In the genomic region with DNA sequence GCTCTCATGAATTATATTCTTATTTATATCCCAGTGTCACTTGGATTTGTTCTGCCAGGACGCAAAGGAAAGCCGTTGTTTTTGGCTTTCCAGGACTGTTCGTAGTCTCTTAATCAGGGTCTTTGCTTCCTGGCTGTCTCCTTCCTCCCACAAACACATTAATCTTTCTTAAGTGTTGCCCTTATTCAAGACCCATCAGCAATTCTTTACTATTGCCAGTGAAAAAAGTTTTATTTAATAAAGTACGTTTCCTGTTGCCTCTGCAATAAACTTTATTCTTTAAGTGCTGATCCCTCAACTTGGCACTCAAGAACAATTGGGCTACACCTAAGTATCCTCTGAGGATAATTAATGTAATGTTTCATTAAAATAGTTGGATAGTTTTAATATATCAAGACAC, we compare ENCODE assay signal across 35 cellular contexts.
DNase-seq lines count a peak whose midpoint lies in the region; ATAC-seq and TF ChIP-seq lines count a peak whose summit lies in the region.
"Had no signal": no experiment of that assay in that cellular context is flagged by ENCODE, and none has a peak within 500 bp of the region (broad histone marks: within the 10 kb centered on the region; RNA-seq: fewer than 3 reads in every experiment).

No MANE protein-coding gene starts in this region.

- H3K9ac ChIP-seq in SK-N-MC (ENCODE audit: insufficient read length) (no peak overlapping the region), trophoblast cell (ENCODE audit: low read length) (no peak overlapping the region)
- H3K9ac ChIP-seq: BLaER1; BLaER1 treated with 17β-estradiol and CSF1 and Interleukin-3, amounts not matched to agents 10 nM and 100 nM had no signal

- H3K4me1 ChIP-seq in A673 (ENCODE audit: insufficient read depth, low read length, poor library complexity, severe bottlenecking) (peaks cover 5% of the 10 kb centered on the region), trophoblast cell (ENCODE audit: control insufficient read depth in 1 of 2, insufficient read depth in 2 of 2, low read length in 2 of 2) (no peaks in the 10 kb centered on the region)
- H3K4me1 ChIP-seq: A549; BE2C; BLaER1; BLaER1 treated with 17β-estradiol and CSF1 and Interleukin-3, amounts not matched to agents 10 nM and 100 nM; Caco-2 had no signal

- H2BK5ac ChIP-seq in trophoblast cell (ENCODE audit: low read depth, low read length, poor library complexity), result no peak overlapping the region

- peaks cover 16% of the 10 kb centered on the region for H3K36me3 Mint-ChIP-seq in nephron progenitor cell (ENCODE audit: low read depth)

- H2AK5ac ChIP-seq in trophoblast cell (ENCODE audit: low read length), result no peak overlapping the region

- H4K12ac ChIP-seq in trophoblast cell (ENCODE audit: low read depth, low read length), result no peak overlapping the region

- no peaks in the 10 kb centered on the region for H3K4me1 Mint-ChIP-seq in nephron progenitor cell
- H3K4me1 Mint-ChIP-seq: B cell; CD14-positive monocyte; CD4-positive, alpha-beta memory T cell; CD4-positive, CD25-positive, alpha-beta regulatory T cell; CD8-positive, alpha-beta memory T cell had no signal

- H3K9me3 ChIP-seq in A673 (ENCODE audit: low read depth, low read length, poor library complexity, severe bottlenecking) (no peaks in the 10 kb centered on the region), SK-N-MC (ENCODE audit: low read depth, low read length) (no peaks in the 10 kb centered on the region), trophoblast cell (ENCODE audit: insufficient read depth, low read depth, low read length) (no peaks in the 10 kb centered on the region)
- H3K9me3 ChIP-seq: A549; BE2C; BLaER1; BLaER1 treated with 17β-estradiol and CSF1 and Interleukin-3, amounts not matched to agents 10 nM and 100 nM; Caco-2 had no signal

- H3K79me2 ChIP-seq in trophoblast cell (ENCODE audit: control insufficient read depth, insufficient read depth, low read length, poor library complexity), result no peaks in the 10 kb centered on the region

- no peaks in the 10 kb centered on the region for H3K79me1 ChIP-seq in trophoblast cell (ENCODE audit: low read length)

- no peak overlapping the region for H3K4me3 ChIP-seq in A673 (ENCODE audit: low read depth, low read length, poor library complexity, severe bottlenecking)
- no peak overlapping the region for H3K4me3 ChIP-seq in SK-N-MC
- H3K4me3 ChIP-seq in trophoblast cell (ENCODE audit: low read depth, low read length), result no peak overlapping the region
- H3K4me3 ChIP-seq: A549; BLaER1; BLaER1 treated with 17β-estradiol and CSF1 and Interleukin-3, amounts not matched to agents 10 nM and 100 nM had no signal

- POLR2A ChIA-PET in A673 (lab: Charles Lee; ENCODE audit: low non-redundant PET), result no interaction called here

- BruUV-seq in A673 (replicated peaks; lab: Mats Ljungman, UMichigan), result no TSS peak

- H3K4ac ChIP-seq in trophoblast cell (ENCODE audit: low read depth, low read length), result no peak overlapping the region

- H3K27me3 ChIP-seq in A673 (replicated peaks; ENCODE audit: insufficient read depth, low read depth, low read length, poor library complexity) (no peaks in the 10 kb centered on the region), trophoblast cell (ENCODE audit: insufficient read depth, low read length) (no peaks in the 10 kb centered on the region)
- H3K27me3 ChIP-seq: BE2C; BLaER1; BLaER1 treated with 17β-estradiol and CSF1 and Interleukin-3, amounts not matched to agents 10 nM and 100 nM had no signal

- no peak for TF ChIP-seq CTCF in A673 (conservative IDR thresholded peaks at IDR 0.05; ENCODE audit: low read depth, low read length)
- TF ChIP-seq CTCF in nephron progenitor cell (IDR thresholded peaks at IDR 0.05), result no peak

- H3K4me3 Mint-ChIP-seq in nephron progenitor cell, result no peak overlapping the region
- H3K4me3 Mint-ChIP-seq: B cell; CD14-positive monocyte; CD4-positive, alpha-beta memory T cell; CD4-positive, alpha-beta T cell; CD4-positive, CD25-positive, alpha-beta regulatory T cell; CD8-positive, alpha-beta memory T cell; CD8-positive, alpha-beta T cell had no signal

- no peak overlapping the region for H2AFZ ChIP-seq in trophoblast cell (ENCODE audit: insufficient read depth, low read length, poor library complexity)

- H3K9me3 Mint-ChIP-seq in nephron progenitor cell, result no peaks in the 10 kb centered on the region
- H3K9me3 Mint-ChIP-seq: CD14-positive monocyte; CD4-positive, alpha-beta memory T cell; CD4-positive, alpha-beta T cell; CD4-positive, CD25-positive, alpha-beta regulatory T cell; CD8-positive, alpha-beta memory T cell; CD8-positive, alpha-beta T cell had no signal

- H3K23ac ChIP-seq in trophoblast cell (ENCODE audit: low read length), result no peak overlapping the region

- H2BK12ac ChIP-seq in trophoblast cell (ENCODE audit: low read length), result no peak overlapping the region

- no peak overlapping the region for H3K18ac ChIP-seq in trophoblast cell (ENCODE audit: low read length)

- no peak for ATAC-seq in HG03521 (IDR thresholded peaks at IDR 0.05; ENCODE audit: unreplicated experiment)
- ATAC-seq: A549; CD8-positive, alpha-beta T cell had no signal

- no peak overlapping the region for H4K8ac ChIP-seq in trophoblast cell (ENCODE audit: low read depth, low read length)

- intact Hi-C loops in A673 (cut with micrococcal nuclease; ENCODE audit: unreplicated experiment), result no loop called here

- DNase-seq in A673 (ENCODE audit: low spot score) (peak; percentile 60), SK-N-MC (ENCODE audit: low read depth, low spot score) (peak; percentile 52), left kidney (ENCODE audit: low read depth, low spot score) (peak; percentile 28), nephron progenitor cell (no peak), trophoblast cell (no peak), CD1c-positive myeloid dendritic cell (ENCODE audit: extremely low spot score) (no peak), NCI-H1092 treated with DMSO at 0.1 percent for 48 hours (lab: John Stamatoyannopoulos, UW) (no peak)
- DNase-seq: 8988T; ACHN; AML-193; BE2C; C1 segment of cervical spinal cord; Caco-2; Calu3; CD4-positive, alpha-beta memory T cell; CD4-positive, alpha-beta T cell; CD4-positive, CD25-positive, alpha-beta regulatory T cell; CD8-positive, alpha-beta memory T cell; CD8-positive, alpha-beta T cell; COR-L47; DMS 273 treated with DMSO at 0.1 percent for 48 hours; DMS153; DMS53; DMS79; DMS79 treated with DMSO at 0.1 percent for 48 hours; DND-41; EL had no signal

- H3K27me3 Mint-ChIP-seq in nephron progenitor cell (ENCODE audit: low read depth, poor library complexity), result no peaks in the 10 kb centered on the region
- H3K27me3 Mint-ChIP-seq: B cell; CD4-positive, alpha-beta memory T cell; CD4-positive, alpha-beta T cell; CD4-positive, CD25-positive, alpha-beta regulatory T cell; CD8-positive, alpha-beta memory T cell had no signal

- WGBS in trophoblast cell (ENCODE audit: extremely low coverage, insufficient coverage, insufficient read length), result no CpG with 5 or more reads among the region's 4 CpGs

- no peaks in the 10 kb centered on the region for H3K36me3 ChIP-seq in A673 (ENCODE audit: insufficient read depth, low read length, poor library complexity, severe bottlenecking)
- H3K36me3 ChIP-seq in SK-N-MC (ENCODE audit: insufficient read depth, low read length), result no peaks in the 10 kb centered on the region
- H3K36me3 ChIP-seq in trophoblast cell (ENCODE audit: control insufficient read depth in 1 of 2, insufficient read depth in 2 of 2, low read length in 2 of 2), result peaks cover 4 to 5% of the 10 kb centered on the region in 2 experiments
- H3K36me3 ChIP-seq: BE2C, BLaER1 had no signal

- no peak overlapping the region for H3K27ac ChIP-seq in A673 (ENCODE audit: low read depth, low read length, poor library complexity, severe bottlenecking)
- 0 out of 2 replicates have a peak overlapping the region, but pooled peaks have one; percentile 8 for H3K27ac ChIP-seq in SK-N-MC
- no peak overlapping the region for H3K27ac ChIP-seq in trophoblast cell (ENCODE audit: low read depth, low read length)
- H3K27ac ChIP-seq: 22Rv1; A549; BLaER1; BLaER1 treated with 17β-estradiol and CSF1 and Interleukin-3, amounts not matched to agents 10 nM and 100 nM; C4-2B had no signal

- no peak overlapping the region for H3K4me2 ChIP-seq in trophoblast cell (ENCODE audit: low read length)
- H3K4me2 ChIP-seq: A549; BLaER1; BLaER1 treated with 17β-estradiol and CSF1 and Interleukin-3, amounts not matched to agents 10 nM and 100 nM had no signal

- CTCF ChIA-PET in A673 (lab: Charles Lee), result no interaction called here

- no peak overlapping the region for H2BK120ac ChIP-seq in trophoblast cell (ENCODE audit: insufficient read depth, low read length, poor library complexity)

- H3K27ac Mint-ChIP-seq in nephron progenitor cell, result peak overlapping the region; percentile 78
- H3K27ac Mint-ChIP-seq: B cell; CD14-positive monocyte; CD4-positive, alpha-beta memory T cell; CD4-positive, alpha-beta T cell; CD8-positive, alpha-beta memory T cell; CD8-positive, alpha-beta T cell had no signal

- H3K14ac ChIP-seq in trophoblast cell (ENCODE audit: low read length), result no peak overlapping the region

- no peak overlapping the region for H4K91ac ChIP-seq in trophoblast cell (ENCODE audit: low read depth, low read length)

Comparison
In these comparisons a context has a peak if more than half of its experiments do, and no peak if none do; other contexts are left out.
1. DNase-seq: peak in A673 (single experiment), SK-N-MC (single experiment) and left kidney (single experiment); none in nephron progenitor cell (single experiment), trophoblast cell (0 of 2), CD1c-positive myeloid dendritic cell (single experiment) and NCI-H1092 treated with DMSO at 0.1 percent for 48 hours (single experiment).